In the genomic region with DNA sequence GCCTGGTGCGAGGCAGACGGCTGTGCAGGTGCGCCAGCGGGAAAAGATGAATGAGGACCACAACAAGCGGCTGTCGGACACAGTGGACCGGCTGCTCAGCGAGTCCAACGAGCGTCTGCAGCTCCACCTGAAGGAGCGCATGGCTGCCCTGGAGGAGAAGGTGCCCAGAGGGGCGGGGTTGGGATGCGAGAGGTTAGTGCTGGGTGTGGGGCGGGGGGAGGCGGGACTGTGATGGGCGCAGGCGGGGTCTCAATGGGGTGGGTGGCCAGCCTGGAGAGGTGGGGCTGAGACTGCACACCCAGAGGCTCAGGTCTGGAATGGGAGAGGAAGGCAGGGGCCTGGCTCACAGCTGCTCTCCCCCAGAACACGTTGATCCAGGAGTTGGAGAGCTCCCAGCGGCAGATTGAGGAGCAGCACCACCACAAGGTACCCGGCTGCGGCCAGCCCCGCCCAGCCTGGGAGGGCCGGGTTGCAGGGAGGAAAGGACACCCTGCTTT, we compare ENCODE assay signal across 1 cellular context.
TF ChIP-seq lines count a peak whose summit lies in the region.

No MANE protein-coding gene starts in this region.

TF ChIP-seq in WTC11, 78 proteins besides CTCF, POLR2A, EP300 and RAD21 (continued from another document):
- TF ChIP-seq, protein P1, sequence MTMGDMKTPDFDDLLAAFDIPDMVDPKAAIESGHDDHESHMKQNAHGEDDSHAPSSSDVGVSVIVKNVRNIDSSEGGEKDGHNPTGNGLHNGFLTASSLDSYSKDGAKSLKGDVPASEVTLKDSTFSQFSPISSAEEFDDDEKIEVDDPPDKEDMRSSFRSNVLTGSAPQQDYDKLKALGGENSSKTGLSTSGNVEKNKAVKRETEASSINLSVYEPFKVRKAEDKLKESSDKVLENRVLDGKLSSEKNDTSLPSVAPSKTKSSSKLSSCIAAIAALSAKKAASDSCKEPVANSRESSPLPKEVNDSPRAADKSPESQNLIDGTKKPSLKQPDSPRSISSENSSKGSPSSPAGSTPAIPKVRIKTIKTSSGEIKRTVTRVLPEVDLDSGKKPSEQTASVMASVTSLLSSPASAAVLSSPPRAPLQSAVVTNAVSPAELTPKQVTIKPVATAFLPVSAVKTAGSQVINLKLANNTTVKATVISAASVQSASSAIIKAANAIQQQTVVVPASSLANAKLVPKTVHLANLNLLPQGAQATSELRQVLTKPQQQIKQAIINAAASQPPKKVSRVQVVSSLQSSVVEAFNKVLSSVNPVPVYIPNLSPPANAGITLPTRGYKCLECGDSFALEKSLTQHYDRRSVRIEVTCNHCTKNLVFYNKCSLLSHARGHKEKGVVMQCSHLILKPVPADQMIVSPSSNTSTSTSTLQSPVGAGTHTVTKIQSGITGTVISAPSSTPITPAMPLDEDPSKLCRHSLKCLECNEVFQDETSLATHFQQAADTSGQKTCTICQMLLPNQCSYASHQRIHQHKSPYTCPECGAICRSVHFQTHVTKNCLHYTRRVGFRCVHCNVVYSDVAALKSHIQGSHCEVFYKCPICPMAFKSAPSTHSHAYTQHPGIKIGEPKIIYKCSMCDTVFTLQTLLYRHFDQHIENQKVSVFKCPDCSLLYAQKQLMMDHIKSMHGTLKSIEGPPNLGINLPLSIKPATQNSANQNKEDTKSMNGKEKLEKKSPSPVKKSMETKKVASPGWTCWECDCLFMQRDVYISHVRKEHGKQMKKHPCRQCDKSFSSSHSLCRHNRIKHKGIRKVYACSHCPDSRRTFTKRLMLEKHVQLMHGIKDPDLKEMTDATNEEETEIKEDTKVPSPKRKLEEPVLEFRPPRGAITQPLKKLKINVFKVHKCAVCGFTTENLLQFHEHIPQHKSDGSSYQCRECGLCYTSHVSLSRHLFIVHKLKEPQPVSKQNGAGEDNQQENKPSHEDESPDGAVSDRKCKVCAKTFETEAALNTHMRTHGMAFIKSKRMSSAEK (CRISPR knock-in tag; IDR thresholded peaks at IDR 0.05; ENCODE audit: borderline replicate concordance), result no peak
- TF ChIP-seq, protein P2, sequence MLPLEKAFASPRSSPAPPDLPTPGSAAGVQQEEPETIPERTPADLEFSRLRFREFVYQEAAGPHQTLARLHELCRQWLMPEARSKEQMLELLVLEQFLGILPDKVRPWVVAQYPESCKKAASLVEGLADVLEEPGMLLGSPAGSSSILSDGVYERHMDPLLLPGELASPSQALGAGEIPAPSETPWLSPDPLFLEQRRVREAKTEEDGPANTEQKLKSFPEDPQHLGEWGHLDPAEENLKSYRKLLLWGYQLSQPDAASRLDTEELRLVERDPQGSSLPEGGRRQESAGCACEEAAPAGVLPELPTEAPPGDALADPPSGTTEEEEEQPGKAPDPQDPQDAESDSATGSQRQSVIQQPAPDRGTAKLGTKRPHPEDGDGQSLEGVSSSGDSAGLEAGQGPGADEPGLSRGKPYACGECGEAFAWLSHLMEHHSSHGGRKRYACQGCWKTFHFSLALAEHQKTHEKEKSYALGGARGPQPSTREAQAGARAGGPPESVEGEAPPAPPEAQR (CRISPR knock-in tag; IDR thresholded peaks at IDR 0.05), result no peak
- TF ChIP-seq, protein P3, sequence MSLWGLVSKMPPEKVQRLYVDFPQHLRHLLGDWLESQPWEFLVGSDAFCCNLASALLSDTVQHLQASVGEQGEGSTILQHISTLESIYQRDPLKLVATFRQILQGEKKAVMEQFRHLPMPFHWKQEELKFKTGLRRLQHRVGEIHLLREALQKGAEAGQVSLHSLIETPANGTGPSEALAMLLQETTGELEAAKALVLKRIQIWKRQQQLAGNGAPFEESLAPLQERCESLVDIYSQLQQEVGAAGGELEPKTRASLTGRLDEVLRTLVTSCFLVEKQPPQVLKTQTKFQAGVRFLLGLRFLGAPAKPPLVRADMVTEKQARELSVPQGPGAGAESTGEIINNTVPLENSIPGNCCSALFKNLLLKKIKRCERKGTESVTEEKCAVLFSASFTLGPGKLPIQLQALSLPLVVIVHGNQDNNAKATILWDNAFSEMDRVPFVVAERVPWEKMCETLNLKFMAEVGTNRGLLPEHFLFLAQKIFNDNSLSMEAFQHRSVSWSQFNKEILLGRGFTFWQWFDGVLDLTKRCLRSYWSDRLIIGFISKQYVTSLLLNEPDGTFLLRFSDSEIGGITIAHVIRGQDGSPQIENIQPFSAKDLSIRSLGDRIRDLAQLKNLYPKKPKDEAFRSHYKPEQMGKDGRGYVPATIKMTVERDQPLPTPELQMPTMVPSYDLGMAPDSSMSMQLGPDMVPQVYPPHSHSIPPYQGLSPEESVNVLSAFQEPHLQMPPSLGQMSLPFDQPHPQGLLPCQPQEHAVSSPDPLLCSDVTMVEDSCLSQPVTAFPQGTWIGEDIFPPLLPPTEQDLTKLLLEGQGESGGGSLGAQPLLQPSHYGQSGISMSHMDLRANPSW (CRISPR knock-in tag; conservative IDR thresholded peaks at IDR 0.05; ENCODE audit: low read depth), result no peak
- TF ChIP-seq, protein P4, sequence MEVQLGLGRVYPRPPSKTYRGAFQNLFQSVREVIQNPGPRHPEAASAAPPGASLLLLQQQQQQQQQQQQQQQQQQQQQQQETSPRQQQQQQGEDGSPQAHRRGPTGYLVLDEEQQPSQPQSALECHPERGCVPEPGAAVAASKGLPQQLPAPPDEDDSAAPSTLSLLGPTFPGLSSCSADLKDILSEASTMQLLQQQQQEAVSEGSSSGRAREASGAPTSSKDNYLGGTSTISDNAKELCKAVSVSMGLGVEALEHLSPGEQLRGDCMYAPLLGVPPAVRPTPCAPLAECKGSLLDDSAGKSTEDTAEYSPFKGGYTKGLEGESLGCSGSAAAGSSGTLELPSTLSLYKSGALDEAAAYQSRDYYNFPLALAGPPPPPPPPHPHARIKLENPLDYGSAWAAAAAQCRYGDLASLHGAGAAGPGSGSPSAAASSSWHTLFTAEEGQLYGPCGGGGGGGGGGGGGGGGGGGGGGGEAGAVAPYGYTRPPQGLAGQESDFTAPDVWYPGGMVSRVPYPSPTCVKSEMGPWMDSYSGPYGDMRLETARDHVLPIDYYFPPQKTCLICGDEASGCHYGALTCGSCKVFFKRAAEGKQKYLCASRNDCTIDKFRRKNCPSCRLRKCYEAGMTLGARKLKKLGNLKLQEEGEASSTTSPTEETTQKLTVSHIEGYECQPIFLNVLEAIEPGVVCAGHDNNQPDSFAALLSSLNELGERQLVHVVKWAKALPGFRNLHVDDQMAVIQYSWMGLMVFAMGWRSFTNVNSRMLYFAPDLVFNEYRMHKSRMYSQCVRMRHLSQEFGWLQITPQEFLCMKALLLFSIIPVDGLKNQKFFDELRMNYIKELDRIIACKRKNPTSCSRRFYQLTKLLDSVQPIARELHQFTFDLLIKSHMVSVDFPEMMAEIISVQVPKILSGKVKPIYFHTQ (CRISPR knock-in tag; IDR thresholded peaks at IDR 0.05), result no peak
- TF ChIP-seq, protein P5, sequence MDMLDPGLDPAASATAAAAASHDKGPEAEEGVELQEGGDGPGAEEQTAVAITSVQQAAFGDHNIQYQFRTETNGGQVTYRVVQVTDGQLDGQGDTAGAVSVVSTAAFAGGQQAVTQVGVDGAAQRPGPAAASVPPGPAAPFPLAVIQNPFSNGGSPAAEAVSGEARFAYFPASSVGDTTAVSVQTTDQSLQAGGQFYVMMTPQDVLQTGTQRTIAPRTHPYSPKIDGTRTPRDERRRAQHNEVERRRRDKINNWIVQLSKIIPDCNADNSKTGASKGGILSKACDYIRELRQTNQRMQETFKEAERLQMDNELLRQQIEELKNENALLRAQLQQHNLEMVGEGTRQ (CRISPR knock-in tag; IDR thresholded peaks at IDR 0.05), result no peak
